In genomic region chr5:176833286-176833685, GRCh38 we compare ENCODE assay signal across 30 cellular contexts. TPM values are rescaled to one million over a fixed set of nuclear protein-coding genes. Genes with fewer than 3 reads are reported as not detected.
"Had no signal": no experiment of that assay in that cellular context is flagged by ENCODE, and none has a peak within 500 bp of the region (broad histone marks: within the 10 kb centered on the region; RNA-seq: fewer than 3 reads in every experiment).

No MANE protein-coding gene starts in this region.

- H3K9me3 ChIP-seq: adrenal gland, ascending aorta, body of pancreas had no signal

- DNase-seq: activated effector memory CD4-positive, alpha-beta T cell treated with anti-CD3 and anti-CD28 coated beads, Interleukin-2, amount 50 U/mL, for 16 hours; activated effector memory CD4-positive, alpha-beta T cell treated with Interleukin-2 at 50 U/mL for 16 hours; activated gamma-delta T cell; activated gamma-delta T cell treated with Interleukin-2 at 50 U/mL for 16 hours; activated naive CD4-positive, alpha-beta T cell; activated naive CD4-positive, alpha-beta T cell treated with anti-CD3 and anti-CD28 coated beads for 36 hours; activated naive CD4-positive, alpha-beta T cell treated with anti-CD3 and anti-CD28 coated beads, Interleukin-2, amount 10 ng/mL, durations not matched to agents 7 days and 5 days; activated naive CD4-positive, alpha-beta T cell treated with anti-CD3 and anti-CD28 coated beads, Interleukin-2, amount 50 U/mL, for 16 hours; activated naive CD4-positive, alpha-beta T cell treated with Interleukin-2 at 50 U/mL for 16 hours; activated naive CD8-positive, alpha-beta T cell treated with anti-CD3 and anti-CD28 coated beads for 36 hours; activated naive CD8-positive, alpha-beta T cell treated with anti-CD3 and anti-CD28 coated beads, Interleukin-2, amount 10 ng/mL, durations not matched to agents 7 days and 5 days; activated naive CD8-positive, alpha-beta T cell treated with anti-CD3 and anti-CD28 coated beads, Interleukin-2, amount 50 U/mL, for 24 hours; activated T-cell treated with anti-CD3 and anti-CD28 coated beads, Interleukin-2, amount 50 U/mL, for 4 hours; activated T-cell treated with anti-CD3 and anti-CD28 coated beads, Interleukin-2, amount 50 U/mL, for 48 hours; activated T-cell treated with anti-CD3 and anti-CD28 coated beads, Interleukin-2, amount 50 U/mL, for 72 hours; adrenal gland; amniotic stem cell; amygdala; anterior cingulate cortex; aorta; body of pancreas; brain microvascular endothelial cell; caudate nucleus; central memory CD4-positive, alpha-beta T cell; cerebellar nuclear complex had no signal

- H3K27ac ChIP-seq: adrenal gland, ascending aorta, body of pancreas, brain microvascular endothelial cell, breast epithelium, cardiac muscle cell had no signal

- ATAC-seq: activated naive CD4-positive, alpha-beta T cell treated with anti-CD3 and anti-CD28 coated beads, Interleukin-2, amount 50 U/mL, for 72 hours; activated naive CD8-positive, alpha-beta T cell treated with anti-CD3 and anti-CD28 coated beads, Interleukin-2, amount 50 U/mL, for 24 hours; activated T-cell treated with anti-CD3 and anti-CD28 coated beads, Interleukin-2, amount 50 U/mL, for 4 hours; activated T-cell treated with anti-CD3 and anti-CD28 coated beads, Interleukin-2, amount 50 U/mL, for 72 hours; activated T-helper 17 cell treated with anti-CD3 and anti-CD28 coated beads, Interleukin-2, amount 50 U/mL, for 72 hours; body of pancreas had no signal

- H3K4me1 ChIP-seq: adrenal gland, ascending aorta, body of pancreas, breast epithelium had no signal

- H3K4me3 ChIP-seq: adrenal gland, ascending aorta, body of pancreas, breast epithelium, cardiac muscle cell had no signal

- H3K27me3 ChIP-seq: ascending aorta, body of pancreas, brain microvascular endothelial cell, cardiac muscle cell had no signal

- H3K36me3 ChIP-seq: adrenal gland, ascending aorta, brain microvascular endothelial cell, breast epithelium, cardiac muscle cell had no signal

RNA-seq across cellular contexts. Expression of gene UNC5A, which starts 22.9 kb away (rescaled TPM):
- polyA plus RNA-seq: aorta had no signal
